In the genomic region with DNA sequence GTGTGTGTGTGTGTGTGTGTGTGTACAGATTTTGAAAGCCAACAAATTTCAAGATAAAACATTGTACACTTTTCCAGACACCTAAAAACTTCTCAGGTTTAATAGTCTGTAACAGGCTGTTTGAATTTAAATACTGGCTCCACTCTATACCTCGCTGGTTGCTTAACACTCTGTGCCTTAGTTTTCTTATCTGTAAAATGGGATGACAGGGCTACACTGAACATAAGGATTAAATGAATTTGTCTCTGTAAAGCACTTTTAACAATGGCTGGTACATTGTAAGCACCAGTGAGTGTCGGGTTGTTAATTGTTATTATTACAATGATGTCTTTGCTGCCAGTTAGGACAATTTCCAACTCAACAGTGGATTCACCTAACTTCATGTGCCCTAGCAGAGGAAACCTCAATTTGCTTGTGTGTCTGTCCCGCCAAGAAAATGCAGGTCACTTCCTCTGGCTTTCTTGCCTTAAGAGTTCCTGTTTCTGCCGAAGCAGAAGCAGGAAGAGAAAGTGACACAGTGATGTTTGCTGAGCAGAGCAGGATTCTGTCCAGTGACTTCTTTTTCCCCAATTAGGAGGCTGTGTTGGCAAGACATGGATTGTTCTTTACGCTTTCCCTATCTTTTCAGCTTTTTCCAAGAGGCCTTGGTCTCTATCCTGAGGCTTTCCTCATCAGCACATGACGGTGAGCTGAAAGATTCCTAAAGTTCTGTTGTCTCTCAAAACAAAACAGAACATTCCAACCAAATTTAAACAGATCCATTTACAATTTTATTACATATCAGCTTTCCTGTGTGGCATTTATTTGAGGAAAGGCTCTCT, we compare ENCODE assay signal across 8 cellular contexts.
A peak's percentile ranks its signal among the peaks of the same experiment; 100 is the strongest.
DNase-seq lines count a peak whose midpoint lies in the region; ATAC-seq, FAIRE-seq and TF ChIP-seq lines count a peak whose summit lies in the region.

No MANE protein-coding gene starts in this region.

- peaks cover 2 to 17% of the 10 kb centered on the region in 2 donors for H3K36me3 Mint-ChIP-seq in CD14-positive monocyte

- H3K27me3 Mint-ChIP-seq in CD14-positive monocyte (ENCODE audit: low read depth in 3 of 3), result peaks cover 0 to 2% (median 0%) of the 10 kb centered on the region in 3 donors

- no peak overlapping the region for H3K4me3 ChIP-seq in small intestine (ENCODE audit: low read depth in 1 of 2, low read length in 2 of 2)
- H3K4me3 ChIP-seq in ascending aorta, result no peak overlapping the region

- H3K9me3 ChIP-seq in small intestine (ENCODE audit: control insufficient read depth, low read depth) (no peaks in the 10 kb centered on the region), ascending aorta (no peaks in the 10 kb centered on the region)

- no peaks in the 10 kb centered on the region for H3K4me1 ChIP-seq in small intestine (ENCODE audit: control insufficient read depth in 2 of 2, insufficient read depth in 1 of 2, low read depth in 1 of 2, low read length in 1 of 2)
- H3K4me1 ChIP-seq in ascending aorta, result no peaks in the 10 kb centered on the region

- FAIRE-seq in GM19239 (lab: Jason Lieb, UNC) (peak; percentile 97), small intestine (lab: Jason Lieb, UNC) (no peak), HTR-8/SVneo (lab: Jason Lieb, UNC) (no peak)

- H3K27me3 ChIP-seq in small intestine (ENCODE audit: control insufficient read depth in 2 of 2, insufficient read depth in 2 of 2, low read length in 2 of 2) (no peaks in the 10 kb centered on the region), ascending aorta (no peaks in the 10 kb centered on the region)

- intact Hi-C loops in CD14-positive monocyte (cut with micrococcal nuclease), result loop anchor here (2.0 to 10.0 kb wide), 4 partner anchors 52 to 155 kb away; a partner anchor contains a TSS
- intact Hi-C loops in ascending aorta (cut with DNase I), result no loop called here

- peak; percentile 50 for ATAC-seq in HG03378 (IDR thresholded peaks at IDR 0.05; ENCODE audit: unreplicated experiment)

- H3K4me3 Mint-ChIP-seq in CD14-positive monocyte, result peak overlapping the region in 1 of 2 donors; percentile 68

- WGBS in small intestine, 3 donors, result 48 to 76% (median 65%) methylated on average over 6 of the region's 6 CpGs

- DNase-seq in CD14-positive monocyte (ENCODE audit: low spot score), result peak; percentile 85
- peak; percentile 36 for DNase-seq in GM19239 (ENCODE audit: insufficient read length, low spot score)
- DNase-seq in UCSD-AML1 (lab: John Stamatoyannopoulos, UW; ENCODE audit: unreplicated experiment), result peak; percentile 34
- DNase-seq in globus pallidus (ENCODE audit: low spot score), result peak; percentile 65
- peak; percentile 42 for DNase-seq in small intestine
- no peak for DNase-seq in HTR-8/SVneo (ENCODE audit: insufficient read length, low spot score)
- no peak for DNase-seq in ascending aorta (ENCODE audit: low spot score in 2 of 2)

- TF ChIP-seq CTCF in CD14-positive monocyte (IDR thresholded peaks at IDR 0.05), result no peak
- TF ChIP-seq CTCF in ascending aorta (IDR thresholded peaks at IDR 0.05), result no peak

- peak overlapping the region; percentile 97 to 100 (median 99) for H3K27ac Mint-ChIP-seq in CD14-positive monocyte

- H3K36me3 ChIP-seq in small intestine (ENCODE audit: control insufficient read depth in 2 of 2, insufficient read depth in 2 of 2, low read length in 2 of 2) (no peaks in the 10 kb centered on the region), ascending aorta (no peaks in the 10 kb centered on the region)

- H3K27ac ChIP-seq in small intestine (ENCODE audit: low read depth in 1 of 2, low read length in 1 of 2) (peak overlapping the region in 1 of 2 donors; percentile 78), ascending aorta (peak overlapping the region in 1 of 2 donors; percentile 54)

- H3K9me3 Mint-ChIP-seq in CD14-positive monocyte, result peaks cover 0 to 2% (median 0%) of the 10 kb centered on the region in 7 donors

- H3K4me1 Mint-ChIP-seq in CD14-positive monocyte, result peaks cover 69% of the 10 kb centered on the region

Comparison
In these comparisons a context has a peak if more than half of its experiments do, and no peak if none do; other contexts are left out.
1. DNase-seq: peak in CD14-positive monocyte (single experiment), GM19239 (single experiment), UCSD-AML1 (single experiment), globus pallidus (single experiment) and small intestine (single experiment); none in HTR-8/SVneo (single experiment) and ascending aorta (0 of 2).